1 cellular context compared by ENCODE assay signal in the genomic region with DNA sequence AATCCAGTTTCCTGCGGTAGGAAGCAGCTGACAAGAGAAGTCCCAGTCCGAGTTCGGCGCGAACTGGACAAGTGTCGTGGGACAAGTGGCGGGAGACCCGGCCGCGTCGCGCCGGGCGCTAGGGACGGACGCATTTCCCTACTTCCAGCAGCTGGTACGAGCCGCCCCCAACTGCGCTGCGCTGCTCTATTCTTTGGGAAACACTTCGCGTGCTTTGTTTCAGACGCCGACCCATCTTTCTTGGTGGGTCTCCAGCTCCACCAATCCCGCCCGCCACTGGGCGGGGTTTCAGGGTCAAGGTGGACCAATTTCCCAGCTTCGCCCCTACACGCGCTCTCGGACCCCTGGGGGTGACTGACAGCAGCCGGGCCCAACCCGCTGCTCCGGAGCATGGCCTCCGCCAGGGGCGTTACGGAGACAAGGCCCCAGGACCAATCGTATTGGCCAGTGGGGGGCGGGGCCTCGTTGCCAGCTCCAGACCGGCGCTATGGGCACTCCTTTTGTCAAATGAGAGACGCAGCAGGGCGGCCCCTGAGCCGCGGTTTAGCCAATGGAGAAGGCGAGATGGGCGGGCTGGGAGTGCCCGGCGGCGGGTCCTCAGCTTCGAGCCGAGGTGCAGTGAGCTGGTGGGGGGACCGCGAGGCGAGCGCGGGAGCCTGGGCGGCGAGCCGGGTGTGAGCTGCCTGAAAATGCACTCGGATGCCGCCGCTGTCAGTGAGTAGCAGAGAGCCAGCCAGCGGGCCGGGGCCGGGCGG.
TF ChIP-seq lines count a peak whose summit lies in the region.

A gene (plus strand): TSS at position 600 of the 755 bp plus-strand sequence. CDS start 90 bp downstream, at position 690.

TF ChIP-seq in HEK293, 187 proteins besides CTCF, POLR2A, EP300 and RAD21 (continued from another document):
- TF ChIP-seq, protein P1, sequence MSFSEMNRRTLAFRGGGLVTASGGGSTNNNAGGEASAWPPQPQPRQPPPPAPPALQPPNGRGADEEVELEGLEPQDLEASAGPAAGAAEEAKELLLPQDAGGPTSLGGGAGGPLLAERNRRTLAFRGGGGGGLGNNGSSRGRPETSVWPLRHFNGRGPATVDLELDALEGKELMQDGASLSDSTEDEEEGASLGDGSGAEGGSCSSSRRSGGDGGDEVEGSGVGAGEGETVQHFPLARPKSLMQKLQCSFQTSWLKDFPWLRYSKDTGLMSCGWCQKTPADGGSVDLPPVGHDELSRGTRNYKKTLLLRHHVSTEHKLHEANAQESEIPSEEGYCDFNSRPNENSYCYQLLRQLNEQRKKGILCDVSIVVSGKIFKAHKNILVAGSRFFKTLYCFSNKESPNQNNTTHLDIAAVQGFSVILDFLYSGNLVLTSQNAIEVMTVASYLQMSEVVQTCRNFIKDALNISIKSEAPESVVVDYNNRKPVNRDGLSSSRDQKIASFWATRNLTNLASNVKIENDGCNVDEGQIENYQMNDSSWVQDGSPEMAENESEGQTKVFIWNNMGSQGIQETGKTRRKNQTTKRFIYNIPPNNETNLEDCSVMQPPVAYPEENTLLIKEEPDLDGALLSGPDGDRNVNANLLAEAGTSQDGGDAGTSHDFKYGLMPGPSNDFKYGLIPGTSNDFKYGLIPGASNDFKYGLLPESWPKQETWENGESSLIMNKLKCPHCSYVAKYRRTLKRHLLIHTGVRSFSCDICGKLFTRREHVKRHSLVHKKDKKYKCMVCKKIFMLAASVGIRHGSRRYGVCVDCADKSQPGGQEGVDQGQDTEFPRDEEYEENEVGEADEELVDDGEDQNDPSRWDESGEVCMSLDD (tag by site-specific recombination; IDR thresholded peaks at IDR 0.05), result 0 out of 2 replicates have a peak, but pooled peaks have one; percentile 31
- TF ChIP-seq ZNF610 (tag by site-specific recombination; IDR thresholded peaks at IDR 0.05; ENCODE audit: borderline replicate concordance) (no peak), ZNF600 (tag by site-specific recombination; IDR thresholded peaks at IDR 0.05) (no peak), ZNF37A (tag by site-specific recombination; IDR thresholded peaks at IDR 0.05) (no peak), ZNF394 (tag by site-specific recombination; IDR thresholded peaks at IDR 0.05; ENCODE audit: borderline replicate concordance) (peak; percentile 47; the same call in 1 of the 2 replicates), ZIC2 (tag by site-specific recombination; IDR thresholded peaks at IDR 0.05) (peak; percentile 47), SP2 (tag by site-specific recombination; IDR thresholded peaks at IDR 0.05) (peak; percentile 91), ZNF768 (tag by site-specific recombination; IDR thresholded peaks at IDR 0.05) (no peak), ZBTB20 (tag by site-specific recombination; IDR thresholded peaks at IDR 0.05) (peak; percentile 72), ZNF624 (tag by site-specific recombination; IDR thresholded peaks at IDR 0.05) (no peak)
